ENCODE assay signal across 1 cellular context in genomic region chr6:53264915-53265615, GRCh38.
TF ChIP-seq lines count a peak whose summit lies in the region.

No MANE protein-coding gene starts in this region.

TF ChIP-seq in HepG2, 621 proteins besides CTCF, POLR2A, EP300 and RAD21 (continued from another document):
- TF ChIP-seq PRPF4 (IDR thresholded peaks at IDR 0.05; ENCODE audit: low read depth, low read length, poor library complexity, severe bottlenecking) (no peak), RNF2 (conservative IDR thresholded peaks at IDR 0.05; ENCODE audit: low read depth) (no peak), SMYD3 (CRISPR knock-in tag; IDR thresholded peaks at IDR 0.05) (no peak)
